ENCODE assay signal across 8 cellular contexts in genomic region chr18:26383454-26384270, GRCh38.
A peak's percentile ranks its signal among the peaks of the same experiment; 100 is the strongest.
DNase-seq lines count a peak whose midpoint lies in the region; ATAC-seq and TF ChIP-seq lines count a peak whose summit lies in the region.

No MANE protein-coding gene starts in this region.

- H3K36me3 ChIP-seq in HEK293 (ENCODE audit: control insufficient read depth in 2 of 2, insufficient read depth in 1 of 2, low read length in 2 of 2) (no peaks in the 10 kb centered on the region), heart left ventricle (no peaks in the 10 kb centered on the region)

- H3K27ac ChIP-seq in HEK293 (ENCODE audit: extremely low read depth, low read depth, low read length) (no peak overlapping the region), VCaP (no peak overlapping the region), heart left ventricle (no peak overlapping the region)

- 25 to 31% (median 27%) methylated on average over 2 of the region's 2 CpGs for WGBS in heart left ventricle, 4 donors

- H3K9me3 ChIP-seq in HEK293 (ENCODE audit: control insufficient read depth, insufficient read depth, low read depth, low read length) (no peaks in the 10 kb centered on the region), heart left ventricle (no peaks in the 10 kb centered on the region)

- H3K4me3 ChIP-seq in HEK293 (ENCODE audit: low read depth, low read length) (no peak overlapping the region), heart left ventricle (no peak overlapping the region)

- intact Hi-C loops in heart left ventricle (cut with DNase I) = loop anchor here in 8 of 10 donors (2.0 to 10.0 kb wide), 7 partner anchors 76 to 581 kb away; partner anchors contain the start of gene KCTD1 (in 3 of the 8)

- ATAC-seq in heart left ventricle = no peak

- TF ChIP-seq POLR2A in heart left ventricle (IDR thresholded peaks at IDR 0.05) = no peak

- no peaks in the 10 kb centered on the region for H3K4me1 ChIP-seq in HEK293 (ENCODE audit: control insufficient read depth, insufficient read depth, low read length)
- peaks cover 0 to 20% (median 9%) of the 10 kb centered on the region in 12 donors for H3K4me1 ChIP-seq in heart left ventricle

- peak; percentile 6 to 41 for DNase-seq in NOMO-1 (lab: John Stamatoyannopoulos, UW; ENCODE audit: unreplicated experiment in 2 of 2)
- no peak for DNase-seq in NOMO-1 treated with dmso at 0.1 percent for 144 hours (lab: John Stamatoyannopoulos, UW; ENCODE audit: unreplicated experiment)
- peak; percentile 71 for DNase-seq in NCI-H1105 treated with DMSO at 0.1 percent for 48 hours (lab: John Stamatoyannopoulos, UW)
- DNase-seq in heart left ventricle = no peak
- peak; percentile 57 for DNase-seq in renal cortical epithelial cell (ENCODE audit: low read depth)
- no peak for DNase-seq in NCI-H128 (lab: John Stamatoyannopoulos, UW; ENCODE audit: unreplicated experiment)

- no peaks in the 10 kb centered on the region for H3K27me3 ChIP-seq in heart left ventricle

- POLR2A ChIA-PET in HEK293 (lab: Yijun Ruan, JAX) = no interaction called here

- CTCF ChIA-PET in HEK293 (lab: Yijun Ruan, JAX) = interaction anchor here (0.5 to 4.1 kb wide), 70 partner anchors 8 to 1906 kb away, joined by 3 to 24 read pairs (median 4); partner anchors contain the start of gene KCTD1

- TF ChIP-seq CTCF in HEK293 (tag by site-specific recombination; IDR thresholded peaks at IDR 0.05) (no peak), VCaP (conservative IDR thresholded peaks at IDR 0.05) (peak; percentile 85), heart left ventricle (IDR thresholded peaks at IDR 0.05) (peak; percentile 62 to 83 (median 75))

TF ChIP-seq in HEK293, 187 proteins besides CTCF, POLR2A, EP300 and RAD21:
- peak; percentile 78 for TF ChIP-seq SP7 (tag by site-specific recombination; IDR thresholded peaks at IDR 0.05)
- TF ChIP-seq ZIC2 (tag by site-specific recombination; IDR thresholded peaks at IDR 0.05) = no peak
- peak; percentile 28; the same call in 1 of the 2 replicates for TF ChIP-seq ZNF654 (tag by site-specific recombination; IDR thresholded peaks at IDR 0.05; ENCODE audit: low read depth)
- TF ChIP-seq ZNF311 (tag by site-specific recombination; IDR thresholded peaks at IDR 0.05; ENCODE audit: borderline replicate concordance) = no peak
- peak; percentile 28; the same call in 1 of the 2 replicates for TF ChIP-seq SCRT1 (tag by site-specific recombination; IDR thresholded peaks at IDR 0.05; ENCODE audit: borderline replicate concordance)
- TF ChIP-seq ZSCAN5A (tag by site-specific recombination; IDR thresholded peaks at IDR 0.05) = no peak
- peak; percentile 85 for TF ChIP-seq SCRT2 (tag by site-specific recombination; IDR thresholded peaks at IDR 0.05)

Comparison
In these comparisons a context has a peak if more than half of its experiments do, and no peak if none do; other contexts are left out.
1. DNase-seq: peak in NOMO-1 (2 of 2), NCI-H1105 treated with DMSO at 0.1 percent for 48 hours (single experiment) and renal cortical epithelial cell (single experiment); none in NOMO-1 treated with dmso at 0.1 percent for 144 hours (single experiment), heart left ventricle (0 of 5) and NCI-H128 (single experiment).